9 cellular contexts compared by ENCODE assay signal in the genomic region with DNA sequence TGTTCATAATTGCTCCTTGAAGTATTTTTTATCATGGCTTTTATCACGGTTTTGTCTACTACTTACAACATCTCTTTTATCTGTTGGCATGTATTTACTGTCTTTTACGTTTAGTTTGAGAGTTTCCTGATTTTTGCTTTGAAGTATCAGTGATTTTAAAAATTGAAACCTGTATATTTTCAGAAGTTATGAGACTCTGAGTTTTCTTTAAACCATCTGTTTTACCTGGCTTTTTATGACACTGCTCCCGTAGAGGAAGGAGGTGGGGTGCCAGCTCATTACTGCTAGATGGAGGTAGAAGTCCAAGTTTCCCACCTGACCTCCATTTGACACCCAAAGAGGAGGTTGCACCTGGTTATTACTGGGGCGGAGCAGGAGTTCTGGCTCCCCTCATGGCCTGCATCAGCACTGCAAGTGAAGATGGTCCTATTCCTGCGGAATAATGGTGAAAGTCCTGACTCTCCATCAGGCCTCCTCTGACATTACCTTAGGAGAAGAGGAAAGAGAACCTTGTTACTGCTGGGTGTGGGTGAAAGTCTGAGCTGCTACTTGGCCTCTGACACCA. TPM values are rescaled to one million over a fixed set of nuclear protein-coding genes. Genes with fewer than 3 reads are reported as not detected.
DNase-seq lines count a peak whose midpoint lies in the region; ATAC-seq and TF ChIP-seq lines count a peak whose summit lies in the region.
"Had no signal": no experiment of that assay in that cellular context is flagged by ENCODE, and none has a peak within 500 bp of the region (broad histone marks: within the 10 kb centered on the region; RNA-seq: fewer than 3 reads in every experiment).

No MANE protein-coding gene starts in this region.

- TF ChIP-seq CTCF in GM12874 (IDR thresholded peaks at IDR 0.05; ENCODE audit: insufficient read depth, low read depth, low read length) (peak; percentile 51), NB4 (IDR thresholded peaks at IDR 0.05; ENCODE audit: low read depth, low read length) (peak; percentile 24), nephron progenitor cell (IDR thresholded peaks at IDR 0.05) (peak; percentile 32)

- DNase-seq in NB4 (ENCODE audit: low read depth) (no peak), nephron progenitor cell (peak; percentile 8), dedifferentiated amniotic fluid mesenchymal stem cell (ENCODE audit: extremely low spot score) (no peak), immature natural killer cell (no peak), substantia nigra (lab: John Stamatoyannopoulos, UW) (no peak)
- DNase-seq in activated naive CD4-positive, alpha-beta T cell treated with anti-CD3 and anti-CD28 coated beads, Interleukin-2, amount 50 U/mL, for 16 hours, result peak; percentile 56

- no peaks in the 10 kb centered on the region for H3K9me3 Mint-ChIP-seq in nephron progenitor cell
- no peaks in the 10 kb centered on the region for H3K9me3 Mint-ChIP-seq in immature natural killer cell

- no peak for TF ChIP-seq POLR2A in NB4 (IDR thresholded peaks at IDR 0.05; ENCODE audit: extremely low read depth, insufficient read length)

- no peak overlapping the region for H3K4me3 ChIP-seq in NB4 (ENCODE audit: low read depth, low read length)

- H3K27me3 Mint-ChIP-seq in nephron progenitor cell (ENCODE audit: low read depth, poor library complexity), result peaks cover 18% of the 10 kb centered on the region
- peaks cover 0 to 3% (median 3%) of the 10 kb centered on the region in 3 donors for H3K27me3 Mint-ChIP-seq in immature natural killer cell (ENCODE audit: low read depth in 3 of 3)

- no peak overlapping the region for H3K27ac ChIP-seq in substantia nigra (ENCODE audit: low read depth, low read length, poor library complexity, severe bottlenecking)
- H3K27ac ChIP-seq: HL-60 had no signal

- H3K27ac Mint-ChIP-seq in nephron progenitor cell (no peak overlapping the region), immature natural killer cell (no peak overlapping the region)

- no peaks in the 10 kb centered on the region for H3K36me3 Mint-ChIP-seq in nephron progenitor cell (ENCODE audit: low read depth)
- no peaks in the 10 kb centered on the region for H3K36me3 Mint-ChIP-seq in immature natural killer cell

- peaks cover 6% of the 10 kb centered on the region for H3K4me1 Mint-ChIP-seq in nephron progenitor cell
- peaks cover 12 to 21% of the 10 kb centered on the region in 2 donors for H3K4me1 Mint-ChIP-seq in immature natural killer cell

- no peak for ATAC-seq in HG02973 (IDR thresholded peaks at IDR 0.05; ENCODE audit: unreplicated experiment)

- H3K4me3 Mint-ChIP-seq in nephron progenitor cell, result no peak overlapping the region
- no peak overlapping the region for H3K4me3 Mint-ChIP-seq in immature natural killer cell

RNA-seq across cellular contexts. Expression of a gene that starts 10.0 kb away (rescaled TPM):
- polyA plus RNA-seq in immature natural killer cell, result 10 to 100 TPM; 30.3 to 49.6 (median 33.8) TPM

Comparison
In these comparisons a context has a peak if more than half of its experiments do, and no peak if none do; other contexts are left out.
1. DNase-seq: peak in activated naive CD4-positive, alpha-beta T cell treated with anti-CD3 and anti-CD28 coated beads, Interleukin-2, amount 50 U/mL, for 16 hours (single experiment) and nephron progenitor cell (single experiment); none in NB4 (single experiment), dedifferentiated amniotic fluid mesenchymal stem cell (single experiment), immature natural killer cell (0 of 3) and substantia nigra (0 of 49).
2. Peak in every context shown above with its lines, with median percentiles within 50 percentile points of each other: CTCF ChIP-seq.